ENCODE assay signal across 1 cellular context in the genomic region with DNA sequence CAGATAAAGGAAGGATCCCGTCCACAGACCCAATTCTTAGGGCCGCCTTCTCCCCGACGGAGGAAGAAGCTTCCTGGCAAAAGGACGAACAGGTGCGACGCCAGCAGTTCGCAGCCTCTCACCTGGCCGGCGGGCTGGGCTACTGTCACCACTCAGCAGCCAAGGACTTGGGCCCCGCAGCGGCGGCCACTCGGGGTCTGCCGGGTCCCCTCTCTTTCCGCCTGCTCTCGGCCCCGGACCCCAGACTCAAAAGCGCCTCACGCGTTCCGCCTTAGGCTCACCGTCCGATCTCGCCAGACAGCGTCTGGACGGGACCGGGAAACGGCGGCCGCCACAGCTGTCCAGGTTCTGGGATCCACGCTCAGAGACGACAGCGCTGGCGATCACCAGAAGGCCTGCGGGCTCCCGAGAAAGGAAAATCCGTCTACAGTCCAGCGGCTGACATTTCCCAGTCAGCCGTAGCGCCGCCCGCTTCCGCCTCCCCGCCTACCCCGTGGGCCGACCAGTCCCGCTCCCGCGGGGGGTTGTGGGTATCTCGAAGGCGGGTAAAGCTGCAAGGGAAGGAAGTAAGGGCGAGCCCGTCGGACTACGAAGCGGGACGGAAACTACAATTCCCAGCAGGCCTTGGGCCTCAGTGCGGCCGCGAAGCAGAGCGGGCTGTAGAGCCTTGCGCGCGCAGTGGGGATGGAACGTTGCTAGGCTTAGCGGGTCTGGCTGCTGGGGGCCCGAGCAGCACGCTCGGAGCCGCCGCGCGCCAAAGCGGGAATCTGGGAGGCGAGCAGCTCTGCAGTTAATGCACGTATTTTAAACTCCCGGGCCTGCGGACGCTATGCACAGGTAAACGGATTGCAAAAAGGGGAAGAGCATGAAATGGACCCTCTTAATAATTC.
TF ChIP-seq lines count a peak whose summit lies in the region.

A gene (minus strand): TSS at position 454 of the 890 bp plus-strand sequence. CDS start 8,538 bp downstream, outside the sequence.
A gene (plus strand): TSS at position 678 of the 890 bp plus-strand sequence. CDS start 152 bp downstream, at position 830.

TF ChIP-seq in HepG2, 621 proteins besides CTCF, POLR2A, EP300 and RAD21 (continued from another document and continues in another):
- TF ChIP-seq, protein P1, sequence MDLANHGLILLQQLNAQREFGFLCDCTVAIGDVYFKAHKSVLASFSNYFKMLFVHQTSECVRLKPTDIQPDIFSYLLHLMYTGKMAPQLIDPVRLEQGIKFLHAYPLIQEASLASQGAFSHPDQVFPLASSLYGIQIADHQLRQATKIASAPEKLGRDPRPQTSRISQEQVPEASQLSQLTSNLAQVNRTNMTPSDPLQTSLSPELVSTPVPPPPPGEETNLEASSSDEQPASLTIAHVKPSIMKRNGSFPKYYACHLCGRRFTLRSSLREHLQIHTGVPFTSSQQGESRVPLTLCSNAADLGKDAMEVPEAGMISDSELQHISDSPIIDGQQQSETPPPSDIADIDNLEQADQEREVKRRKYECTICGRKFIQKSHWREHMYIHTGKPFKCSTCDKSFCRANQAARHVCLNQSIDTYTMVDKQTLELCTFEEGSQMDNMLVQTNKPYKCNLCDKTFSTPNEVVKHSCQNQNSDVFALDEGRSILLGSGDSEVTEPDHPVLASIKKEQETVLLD (CRISPR knock-in tag; IDR thresholded peaks at IDR 0.05; ENCODE audit: low read depth), result 0 out of 2 replicates have a peak, but pooled peaks have one; percentile 44
- TF ChIP-seq MATR3 (CRISPR knock-in tag; IDR thresholded peaks at IDR 0.05) (no peak), HCFC1 (IDR thresholded peaks at IDR 0.05; ENCODE audit: low read depth, low read length) (peak; percentile 94), ZNF333 (CRISPR knock-in tag; IDR thresholded peaks at IDR 0.05; ENCODE audit: borderline replicate concordance) (no peak; the same call in 1 of the 2 replicates), CHD2 (IDR thresholded peaks at IDR 0.05; ENCODE audit: low read depth, low read length) (peak; percentile 48; the same call in 1 of the 2 replicates), RELA (CRISPR knock-in tag; IDR thresholded peaks at IDR 0.05) (no peak), ZC3H13 (CRISPR knock-in tag; IDR thresholded peaks at IDR 0.05) (no peak; the same call in 1 of the 2 replicates), CBFB (CRISPR knock-in tag; IDR thresholded peaks at IDR 0.05) (peak; percentile 81), CBX1 (IDR thresholded peaks at IDR 0.05; ENCODE audit: low read depth) (peak; percentile 54), PHF20 (CRISPR knock-in tag; IDR thresholded peaks at IDR 0.05) (peak; percentile 78), RXRA (CRISPR knock-in tag; IDR thresholded peaks at IDR 0.05) (peak; percentile 37; the same call in 1 of the 2 replicates), EZH2 (conservative IDR thresholded peaks at IDR 0.05; ENCODE audit: low read depth, low read length) (no peak), SOX6 (IDR thresholded peaks at IDR 0.05) (no peak), SOX6 (CRISPR knock-in tag; IDR thresholded peaks at IDR 0.05) (peak; percentile 60), ZNF777 (CRISPR knock-in tag; IDR thresholded peaks at IDR 0.05) (peak; percentile 72), KMT2A (CRISPR knock-in tag; IDR thresholded peaks at IDR 0.05) (peak; percentile 92), GATAD2A (CRISPR knock-in tag; IDR thresholded peaks at IDR 0.05) (peak; percentile 66), ZNF224 (CRISPR knock-in tag; IDR thresholded peaks at IDR 0.05) (0 out of 2 replicates have a peak, but pooled peaks have one; percentile 76), CBX5 (CRISPR knock-in tag; IDR thresholded peaks at IDR 0.05; ENCODE audit: borderline replicate concordance) (peak; percentile 73; the same call in 1 of the 2 replicates), SRY (CRISPR knock-in tag; IDR thresholded peaks at IDR 0.05) (peak; percentile 55; the same call in 1 of the 2 replicates), ZNF781 (CRISPR knock-in tag; IDR thresholded peaks at IDR 0.05; ENCODE audit: borderline replicate concordance, not compliant biosample characterization) (peak; percentile 24), BRCA1 (CRISPR knock-in tag; IDR thresholded peaks at IDR 0.05) (no peak), ZNF468 (CRISPR knock-in tag; IDR thresholded peaks at IDR 0.05) (no peak)
- TF ChIP-seq, protein P2, sequence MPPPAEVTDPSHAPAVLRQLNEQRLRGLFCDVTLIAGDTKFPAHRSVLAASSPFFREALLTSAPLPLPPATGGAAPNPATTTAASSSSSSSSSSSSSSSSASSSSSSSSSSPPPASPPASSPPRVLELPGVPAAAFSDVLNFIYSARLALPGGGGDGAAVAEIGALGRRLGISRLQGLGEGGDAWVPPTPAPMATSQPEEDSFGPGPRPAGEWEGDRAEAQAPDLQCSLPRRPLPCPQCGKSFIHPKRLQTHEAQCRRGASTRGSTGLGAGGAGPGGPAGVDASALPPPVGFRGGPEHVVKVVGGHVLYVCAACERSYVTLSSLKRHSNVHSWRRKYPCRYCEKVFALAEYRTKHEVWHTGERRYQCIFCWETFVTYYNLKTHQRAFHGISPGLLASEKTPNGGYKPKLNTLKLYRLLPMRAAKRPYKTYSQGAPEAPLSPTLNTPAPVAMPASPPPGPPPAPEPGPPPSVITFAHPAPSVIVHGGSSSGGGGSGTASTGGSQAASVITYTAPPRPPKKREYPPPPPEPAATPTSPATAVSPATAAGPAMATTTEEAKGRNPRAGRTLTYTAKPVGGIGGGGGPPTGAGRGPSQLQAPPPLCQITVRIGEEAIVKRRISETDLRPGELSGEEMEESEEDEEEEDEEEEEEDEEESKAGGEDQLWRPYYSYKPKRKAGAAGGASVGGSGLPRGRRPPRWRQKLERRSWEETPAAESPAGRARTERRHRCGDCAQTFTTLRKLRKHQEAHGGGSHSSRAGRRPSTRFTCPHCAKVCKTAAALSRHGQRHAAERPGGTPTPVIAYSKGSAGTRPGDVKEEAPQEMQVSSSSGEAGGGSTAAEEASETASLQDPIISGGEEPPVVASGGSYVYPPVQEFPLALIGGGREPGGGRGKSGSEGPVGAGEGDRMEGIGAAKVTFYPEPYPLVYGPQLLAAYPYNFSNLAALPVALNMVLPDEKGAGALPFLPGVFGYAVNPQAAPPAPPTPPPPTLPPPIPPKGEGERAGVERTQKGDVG (CRISPR knock-in tag; IDR thresholded peaks at IDR 0.05; ENCODE audit: borderline replicate concordance), result 0 out of 2 replicates have a peak, but pooled peaks have one; percentile 33
- TF ChIP-seq, protein P3, sequence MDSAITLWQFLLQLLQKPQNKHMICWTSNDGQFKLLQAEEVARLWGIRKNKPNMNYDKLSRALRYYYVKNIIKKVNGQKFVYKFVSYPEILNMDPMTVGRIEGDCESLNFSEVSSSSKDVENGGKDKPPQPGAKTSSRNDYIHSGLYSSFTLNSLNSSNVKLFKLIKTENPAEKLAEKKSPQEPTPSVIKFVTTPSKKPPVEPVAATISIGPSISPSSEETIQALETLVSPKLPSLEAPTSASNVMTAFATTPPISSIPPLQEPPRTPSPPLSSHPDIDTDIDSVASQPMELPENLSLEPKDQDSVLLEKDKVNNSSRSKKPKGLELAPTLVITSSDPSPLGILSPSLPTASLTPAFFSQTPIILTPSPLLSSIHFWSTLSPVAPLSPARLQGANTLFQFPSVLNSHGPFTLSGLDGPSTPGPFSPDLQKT (CRISPR knock-in tag; IDR thresholded peaks at IDR 0.05; ENCODE audit: borderline replicate concordance), result no peak
- TF ChIP-seq, protein P4, sequence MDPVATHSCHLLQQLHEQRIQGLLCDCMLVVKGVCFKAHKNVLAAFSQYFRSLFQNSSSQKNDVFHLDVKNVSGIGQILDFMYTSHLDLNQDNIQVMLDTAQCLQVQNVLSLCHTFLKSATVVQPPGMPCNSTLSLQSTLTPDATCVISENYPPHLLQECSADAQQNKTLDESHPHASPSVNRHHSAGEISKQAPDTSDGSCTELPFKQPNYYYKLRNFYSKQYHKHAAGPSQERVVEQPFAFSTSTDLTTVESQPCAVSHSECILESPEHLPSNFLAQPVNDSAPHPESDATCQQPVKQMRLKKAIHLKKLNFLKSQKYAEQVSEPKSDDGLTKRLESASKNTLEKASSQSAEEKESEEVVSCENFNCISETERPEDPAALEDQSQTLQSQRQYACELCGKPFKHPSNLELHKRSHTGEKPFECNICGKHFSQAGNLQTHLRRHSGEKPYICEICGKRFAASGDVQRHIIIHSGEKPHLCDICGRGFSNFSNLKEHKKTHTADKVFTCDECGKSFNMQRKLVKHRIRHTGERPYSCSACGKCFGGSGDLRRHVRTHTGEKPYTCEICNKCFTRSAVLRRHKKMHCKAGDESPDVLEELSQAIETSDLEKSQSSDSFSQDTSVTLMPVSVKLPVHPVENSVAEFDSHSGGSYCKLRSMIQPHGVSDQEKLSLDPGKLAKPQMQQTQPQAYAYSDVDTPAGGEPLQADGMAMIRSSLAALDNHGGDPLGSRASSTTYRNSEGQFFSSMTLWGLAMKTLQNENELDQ (CRISPR knock-in tag; IDR thresholded peaks at IDR 0.05; ENCODE audit: borderline replicate concordance), result no peak
- TF ChIP-seq, protein P5, sequence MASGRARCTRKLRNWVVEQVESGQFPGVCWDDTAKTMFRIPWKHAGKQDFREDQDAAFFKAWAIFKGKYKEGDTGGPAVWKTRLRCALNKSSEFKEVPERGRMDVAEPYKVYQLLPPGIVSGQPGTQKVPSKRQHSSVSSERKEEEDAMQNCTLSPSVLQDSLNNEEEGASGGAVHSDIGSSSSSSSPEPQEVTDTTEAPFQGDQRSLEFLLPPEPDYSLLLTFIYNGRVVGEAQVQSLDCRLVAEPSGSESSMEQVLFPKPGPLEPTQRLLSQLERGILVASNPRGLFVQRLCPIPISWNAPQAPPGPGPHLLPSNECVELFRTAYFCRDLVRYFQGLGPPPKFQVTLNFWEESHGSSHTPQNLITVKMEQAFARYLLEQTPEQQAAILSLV (CRISPR knock-in tag; IDR thresholded peaks at IDR 0.05; ENCODE audit: borderline replicate concordance), result 0 out of 2 replicates have a peak, but pooled peaks have one; percentile 55
- TF ChIP-seq, protein P6, sequence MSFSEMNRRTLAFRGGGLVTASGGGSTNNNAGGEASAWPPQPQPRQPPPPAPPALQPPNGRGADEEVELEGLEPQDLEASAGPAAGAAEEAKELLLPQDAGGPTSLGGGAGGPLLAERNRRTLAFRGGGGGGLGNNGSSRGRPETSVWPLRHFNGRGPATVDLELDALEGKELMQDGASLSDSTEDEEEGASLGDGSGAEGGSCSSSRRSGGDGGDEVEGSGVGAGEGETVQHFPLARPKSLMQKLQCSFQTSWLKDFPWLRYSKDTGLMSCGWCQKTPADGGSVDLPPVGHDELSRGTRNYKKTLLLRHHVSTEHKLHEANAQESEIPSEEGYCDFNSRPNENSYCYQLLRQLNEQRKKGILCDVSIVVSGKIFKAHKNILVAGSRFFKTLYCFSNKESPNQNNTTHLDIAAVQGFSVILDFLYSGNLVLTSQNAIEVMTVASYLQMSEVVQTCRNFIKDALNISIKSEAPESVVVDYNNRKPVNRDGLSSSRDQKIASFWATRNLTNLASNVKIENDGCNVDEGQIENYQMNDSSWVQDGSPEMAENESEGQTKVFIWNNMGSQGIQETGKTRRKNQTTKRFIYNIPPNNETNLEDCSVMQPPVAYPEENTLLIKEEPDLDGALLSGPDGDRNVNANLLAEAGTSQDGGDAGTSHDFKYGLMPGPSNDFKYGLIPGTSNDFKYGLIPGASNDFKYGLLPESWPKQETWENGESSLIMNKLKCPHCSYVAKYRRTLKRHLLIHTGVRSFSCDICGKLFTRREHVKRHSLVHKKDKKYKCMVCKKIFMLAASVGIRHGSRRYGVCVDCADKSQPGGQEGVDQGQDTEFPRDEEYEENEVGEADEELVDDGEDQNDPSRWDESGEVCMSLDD (CRISPR knock-in tag; IDR thresholded peaks at IDR 0.05; ENCODE audit: borderline replicate concordance), result no peak; the same call in 1 of the 2 replicates
- TF ChIP-seq, protein P7, sequence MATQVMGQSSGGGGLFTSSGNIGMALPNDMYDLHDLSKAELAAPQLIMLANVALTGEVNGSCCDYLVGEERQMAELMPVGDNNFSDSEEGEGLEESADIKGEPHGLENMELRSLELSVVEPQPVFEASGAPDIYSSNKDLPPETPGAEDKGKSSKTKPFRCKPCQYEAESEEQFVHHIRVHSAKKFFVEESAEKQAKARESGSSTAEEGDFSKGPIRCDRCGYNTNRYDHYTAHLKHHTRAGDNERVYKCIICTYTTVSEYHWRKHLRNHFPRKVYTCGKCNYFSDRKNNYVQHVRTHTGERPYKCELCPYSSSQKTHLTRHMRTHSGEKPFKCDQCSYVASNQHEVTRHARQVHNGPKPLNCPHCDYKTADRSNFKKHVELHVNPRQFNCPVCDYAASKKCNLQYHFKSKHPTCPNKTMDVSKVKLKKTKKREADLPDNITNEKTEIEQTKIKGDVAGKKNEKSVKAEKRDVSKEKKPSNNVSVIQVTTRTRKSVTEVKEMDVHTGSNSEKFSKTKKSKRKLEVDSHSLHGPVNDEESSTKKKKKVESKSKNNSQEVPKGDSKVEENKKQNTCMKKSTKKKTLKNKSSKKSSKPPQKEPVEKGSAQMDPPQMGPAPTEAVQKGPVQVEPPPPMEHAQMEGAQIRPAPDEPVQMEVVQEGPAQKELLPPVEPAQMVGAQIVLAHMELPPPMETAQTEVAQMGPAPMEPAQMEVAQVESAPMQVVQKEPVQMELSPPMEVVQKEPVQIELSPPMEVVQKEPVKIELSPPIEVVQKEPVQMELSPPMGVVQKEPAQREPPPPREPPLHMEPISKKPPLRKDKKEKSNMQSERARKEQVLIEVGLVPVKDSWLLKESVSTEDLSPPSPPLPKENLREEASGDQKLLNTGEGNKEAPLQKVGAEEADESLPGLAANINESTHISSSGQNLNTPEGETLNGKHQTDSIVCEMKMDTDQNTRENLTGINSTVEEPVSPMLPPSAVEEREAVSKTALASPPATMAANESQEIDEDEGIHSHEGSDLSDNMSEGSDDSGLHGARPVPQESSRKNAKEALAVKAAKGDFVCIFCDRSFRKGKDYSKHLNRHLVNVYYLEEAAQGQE (IDR thresholded peaks at IDR 0.05; ENCODE audit: borderline replicate concordance in 1 of 2, low read depth in 1 of 2, low read length in 2 of 2), result peak in 1 of 2 experiments; percentile 9; a peak in 1 of 4 replicates
- TF ChIP-seq, protein P8, sequence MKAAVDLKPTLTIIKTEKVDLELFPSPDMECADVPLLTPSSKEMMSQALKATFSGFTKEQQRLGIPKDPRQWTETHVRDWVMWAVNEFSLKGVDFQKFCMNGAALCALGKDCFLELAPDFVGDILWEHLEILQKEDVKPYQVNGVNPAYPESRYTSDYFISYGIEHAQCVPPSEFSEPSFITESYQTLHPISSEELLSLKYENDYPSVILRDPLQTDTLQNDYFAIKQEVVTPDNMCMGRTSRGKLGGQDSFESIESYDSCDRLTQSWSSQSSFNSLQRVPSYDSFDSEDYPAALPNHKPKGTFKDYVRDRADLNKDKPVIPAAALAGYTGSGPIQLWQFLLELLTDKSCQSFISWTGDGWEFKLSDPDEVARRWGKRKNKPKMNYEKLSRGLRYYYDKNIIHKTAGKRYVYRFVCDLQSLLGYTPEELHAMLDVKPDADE (CRISPR knock-in tag; IDR thresholded peaks at IDR 0.05), result no peak
- TF ChIP-seq, protein P9, sequence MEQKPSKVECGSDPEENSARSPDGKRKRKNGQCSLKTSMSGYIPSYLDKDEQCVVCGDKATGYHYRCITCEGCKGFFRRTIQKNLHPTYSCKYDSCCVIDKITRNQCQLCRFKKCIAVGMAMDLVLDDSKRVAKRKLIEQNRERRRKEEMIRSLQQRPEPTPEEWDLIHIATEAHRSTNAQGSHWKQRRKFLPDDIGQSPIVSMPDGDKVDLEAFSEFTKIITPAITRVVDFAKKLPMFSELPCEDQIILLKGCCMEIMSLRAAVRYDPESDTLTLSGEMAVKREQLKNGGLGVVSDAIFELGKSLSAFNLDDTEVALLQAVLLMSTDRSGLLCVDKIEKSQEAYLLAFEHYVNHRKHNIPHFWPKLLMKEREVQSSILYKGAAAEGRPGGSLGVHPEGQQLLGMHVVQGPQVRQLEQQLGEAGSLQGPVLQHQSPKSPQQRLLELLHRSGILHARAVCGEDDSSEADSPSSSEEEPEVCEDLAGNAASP (CRISPR knock-in tag; IDR thresholded peaks at IDR 0.05; ENCODE audit: borderline replicate concordance), result no peak; the same call in 1 of the 2 replicates
